In genomic region chr7:88312061-88312663, GRCh38 we compare ENCODE assay signal across 1 cellular context.
A peak's percentile ranks its signal among the peaks of the same experiment; 100 is the strongest.
TF ChIP-seq lines count a peak whose summit lies in the region.

No MANE protein-coding gene starts in this region.

TF ChIP-seq in liver, 16 proteins besides CTCF, POLR2A, EP300 and RAD21 (continued from another document):
- TF ChIP-seq REST (IDR thresholded peaks at IDR 0.05) (no peak), FOXA2 (IDR thresholded peaks at IDR 0.05) (no peak), ZBTB33 (IDR thresholded peaks at IDR 0.05) (no peak), HNF4G (IDR thresholded peaks at IDR 0.05) (no peak), GABPA (IDR thresholded peaks at IDR 0.05 in 1 of 2, conservative IDR thresholded peaks at IDR 0.05 in 1 of 2) (no peak), FOXA1 (IDR thresholded peaks at IDR 0.05) (no peak), RXRA (IDR thresholded peaks at IDR 0.05) (peak in 1 of 2 donors; percentile 27), EGR1 (IDR thresholded peaks at IDR 0.05; ENCODE audit: low read depth in 2 of 2) (no peak), NR2F2 (IDR thresholded peaks at IDR 0.05) (peak; percentile 89), TAF1 (conservative IDR thresholded peaks at IDR 0.05) (no peak), SP1 (IDR thresholded peaks at IDR 0.05) (peak; percentile 37)
- TF ChIP-seq, protein P1, sequence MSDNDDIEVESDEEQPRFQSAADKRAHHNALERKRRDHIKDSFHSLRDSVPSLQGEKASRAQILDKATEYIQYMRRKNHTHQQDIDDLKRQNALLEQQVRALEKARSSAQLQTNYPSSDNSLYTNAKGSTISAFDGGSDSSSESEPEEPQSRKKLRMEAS (IDR thresholded peaks at IDR 0.05) = no peak
TF ChIP-seq in liver: peak in this region for 3.
